In the genomic region with DNA sequence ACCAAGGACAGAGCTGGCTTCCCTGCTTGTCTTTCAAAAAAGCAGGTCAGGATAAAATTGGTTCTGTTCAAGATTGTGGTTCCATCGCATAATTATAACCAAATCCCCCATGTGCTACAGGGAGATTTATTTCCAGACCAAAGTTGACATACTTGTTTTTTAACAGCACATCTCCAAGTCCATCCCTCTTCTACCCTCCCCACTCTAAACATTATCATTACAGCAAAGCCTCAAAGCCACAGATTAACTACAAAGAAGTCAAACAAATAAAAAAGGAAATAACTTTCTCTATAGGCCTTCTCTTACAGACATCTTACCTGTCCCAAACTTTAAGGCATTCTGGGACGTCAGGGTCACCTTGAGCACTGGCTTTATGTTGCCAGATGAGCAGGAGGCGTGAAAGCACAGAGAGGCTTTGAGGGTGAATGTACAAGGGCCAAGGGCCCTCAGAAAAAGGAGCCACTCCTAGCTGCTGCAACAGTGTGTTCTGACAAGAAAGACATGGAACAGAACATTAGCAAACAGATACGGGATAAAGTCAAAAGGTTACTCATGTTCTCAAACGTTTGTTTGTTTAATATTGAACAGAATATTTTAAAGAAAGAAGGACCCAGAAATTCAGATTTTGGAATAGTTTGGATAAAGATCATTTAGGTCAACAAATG, we compare ENCODE assay signal across 21 cellular contexts. TPM values are rescaled to one million over a fixed set of nuclear protein-coding genes. Genes with fewer than 3 reads are reported as not detected.
DNase-seq lines count a peak whose midpoint lies in the region; ATAC-seq and TF ChIP-seq lines count a peak whose summit lies in the region.
"Had no signal": no experiment of that assay in that cellular context is flagged by ENCODE, and none has a peak within 500 bp of the region (broad histone marks: within the 10 kb centered on the region; RNA-seq: fewer than 3 reads in every experiment).

No MANE protein-coding gene starts in this region.

- H3K27me3 ChIP-seq in left ventricle myocardium inferior (ENCODE audit: low read depth) = no peaks in the 10 kb centered on the region
- H3K27me3 ChIP-seq in right atrium auricular region = no peaks in the 10 kb centered on the region
- no peaks in the 10 kb centered on the region for H3K27me3 ChIP-seq in upper lobe of right lung
- H3K27me3 ChIP-seq: ascending aorta, esophagus squamous epithelium, neutrophil, suprapubic skin had no signal

- intact Hi-C loops in left ventricle myocardium inferior (cut with micrococcal nuclease) = loop anchor here (10.0 kb wide), 1 partner anchor 54 kb away; no protein-coding TSS in a partner anchor
- intact Hi-C loops in upper lobe of right lung (cut with DNase I) = no loop called here

- DNase-seq in left ventricle myocardium inferior = no peak
- DNase-seq in right atrium auricular region (ENCODE audit: low spot score) = no peak
- no peak for DNase-seq in chondrocyte (ENCODE audit: low spot score)
- no peak for DNase-seq in upper lobe of right lung
- DNase-seq in Ammon's horn (ENCODE audit: low spot score) = no peak
- DNase-seq: activated T-cell treated with anti-CD3 and anti-CD28 coated beads, Interleukin-2, amount 50 U/mL, for 48 hours; Calu3; effector memory CD4-positive, alpha-beta T cell; EL; esophagus squamous epithelium; left colon; NCI-H446 treated with DMSO at 0.1 percent for 48 hours; stimulated activated CD4-positive, alpha-beta T cell treated with anti-CD3 and anti-CD28 coated beads, Interleukin-12 subunit alpha, Interleukin-12 subunit beta, amount 100 ng/mL, for 4 hours; stimulated activated CD8-positive, alpha-beta memory T cell treated with anti-CD3 and anti-CD28 coated beads, Interleukin-4, amount 100 ng/mL, for 48 hours had no signal

- no peaks in the 10 kb centered on the region for H3K4me1 Mint-ChIP-seq in chondrocyte (ENCODE audit: low read depth)

- H3K27ac Mint-ChIP-seq in chondrocyte (ENCODE audit: unreplicated experiment) = peak overlapping the region; percentile 4

- TF ChIP-seq CTCF in left ventricle myocardium inferior (IDR thresholded peaks at IDR 0.05; ENCODE audit: borderline replicate concordance) (no peak), right atrium auricular region (IDR thresholded peaks at IDR 0.05) (no peak), VCaP (conservative IDR thresholded peaks at IDR 0.05) (no peak), chondrocyte (IDR thresholded peaks at IDR 0.05) (no peak), upper lobe of right lung (IDR thresholded peaks at IDR 0.05) (no peak)

- H3K27ac ChIP-seq in left ventricle myocardium inferior (replicated peaks) = peak overlapping the region; percentile 40
- no peak overlapping the region for H3K27ac ChIP-seq in right atrium auricular region
- H3K27ac ChIP-seq in VCaP = peak overlapping the region; percentile 84
- peak overlapping the region; percentile 52 for H3K27ac ChIP-seq in upper lobe of right lung
- H3K27ac ChIP-seq: ascending aorta, esophagus squamous epithelium, RWPE1, suprapubic skin had no signal

- H3K4me1 ChIP-seq in left ventricle myocardium inferior (peaks cover 17% of the 10 kb centered on the region), right atrium auricular region (no peaks in the 10 kb centered on the region), upper lobe of right lung (no peaks in the 10 kb centered on the region)
- H3K4me1 ChIP-seq: ascending aorta, esophagus squamous epithelium, suprapubic skin had no signal

- ATAC-seq in upper lobe of right lung (no peak), HG03469 (IDR thresholded peaks at IDR 0.05; ENCODE audit: unreplicated experiment) (no peak)

- no peak overlapping the region for H3K4me3 ChIP-seq in left ventricle myocardium inferior
- no peak overlapping the region for H3K4me3 ChIP-seq in right atrium auricular region
- H3K4me3 ChIP-seq in upper lobe of right lung = no peak overlapping the region
- H3K4me3 ChIP-seq: ascending aorta, esophagus squamous epithelium, suprapubic skin had no signal

- H3K36me3 Mint-ChIP-seq in chondrocyte (ENCODE audit: low read depth) = peaks cover 44% of the 10 kb centered on the region

- no peaks in the 10 kb centered on the region for H3K27me3 Mint-ChIP-seq in chondrocyte (ENCODE audit: low read depth)
- H3K27me3 Mint-ChIP-seq: IgD-negative memory B cell had no signal

- H3K4me3 Mint-ChIP-seq in chondrocyte (ENCODE audit: unreplicated experiment) = no peak overlapping the region
- H3K4me3 Mint-ChIP-seq: IgD-negative memory B cell had no signal

- H3K36me3 ChIP-seq in left ventricle myocardium inferior (peaks cover 98% of the 10 kb centered on the region), right atrium auricular region (peaks cover 75% of the 10 kb centered on the region), upper lobe of right lung (peaks cover 96% of the 10 kb centered on the region)

- H3K9me3 ChIP-seq in left ventricle myocardium inferior (replicated peaks) (no peaks in the 10 kb centered on the region), right atrium auricular region (no peaks in the 10 kb centered on the region), upper lobe of right lung (no peaks in the 10 kb centered on the region)
- H3K9me3 ChIP-seq: ascending aorta, esophagus squamous epithelium, neutrophil, suprapubic skin had no signal

- H3K9me3 Mint-ChIP-seq in chondrocyte (ENCODE audit: low read depth) = no peaks in the 10 kb centered on the region
- H3K9me3 Mint-ChIP-seq: IgD-negative memory B cell had no signal

RNA-seq across cellular contexts. Expression of gene UBR4, which starts 31.2 kb away (rescaled TPM):
- total RNA-seq in left ventricle myocardium inferior = 54.3 TPM
- 10 to 100 TPM; 75.1 to 88.0 TPM for total RNA-seq in right atrium auricular region
- 133 to 144 TPM (median 135 TPM) in 3 replicates for total RNA-seq in chondrocyte
- 110 TPM for total RNA-seq in upper lobe of right lung

Comparison
In these comparisons a context has a peak if more than half of its experiments do, and no peak if none do; other contexts are left out.
1. H3K27ac ChIP-seq: peak in left ventricle myocardium inferior (single experiment), VCaP (single experiment) and upper lobe of right lung (single experiment); none in right atrium auricular region (0 of 2).